ENCODE assay signal across 18 cellular contexts in the genomic region with DNA sequence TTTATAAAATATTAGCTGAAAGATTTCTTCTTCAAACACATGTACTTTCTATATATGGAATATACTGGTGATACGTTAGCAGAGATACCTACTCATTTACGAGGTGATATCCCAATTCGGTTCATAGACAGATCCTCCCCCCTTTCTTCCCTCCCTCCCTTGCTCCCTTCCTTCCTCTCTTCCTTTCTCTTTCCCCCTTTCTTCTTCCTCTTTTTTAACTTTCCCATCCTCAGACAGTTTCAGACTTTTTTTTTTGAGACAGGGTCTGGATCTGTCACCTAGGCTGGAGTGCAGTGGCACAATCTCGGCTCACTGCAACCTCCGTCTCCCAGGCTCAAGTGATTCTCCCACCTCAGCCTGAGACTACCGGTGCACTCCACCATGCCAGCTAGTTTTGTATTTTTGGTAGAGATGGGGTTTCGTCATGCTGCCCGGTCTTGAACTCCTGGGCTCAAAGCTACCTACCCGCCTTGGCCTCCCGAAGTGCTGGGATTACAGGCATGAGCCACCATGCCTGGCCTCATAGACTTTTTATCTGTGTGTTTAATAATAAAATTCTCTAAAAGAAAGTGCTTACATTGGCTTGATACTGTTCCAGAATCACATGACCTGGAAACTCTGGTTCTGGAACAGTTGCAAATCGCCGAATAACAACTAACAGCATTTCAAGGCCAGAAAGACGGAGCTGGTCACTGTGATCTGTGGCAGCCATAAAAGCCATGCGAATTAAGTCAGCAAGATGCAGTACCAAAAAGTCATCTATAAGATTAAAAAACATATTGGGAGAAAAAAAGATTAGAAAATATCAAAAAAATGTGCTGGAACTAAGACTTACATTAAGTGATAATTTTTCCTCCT.
"Had no signal": no experiment of that assay in that cellular context is flagged by ENCODE, and none has a peak within 500 bp of the region (broad histone marks: within the 10 kb centered on the region; RNA-seq: fewer than 3 reads in every experiment).

No MANE protein-coding gene starts in this region.

- H3K27me3 ChIP-seq: brain microvascular endothelial cell, colonic mucosa, neutrophil, stomach had no signal

- H3K36me3 ChIP-seq: colonic mucosa had no signal

- DNase-seq: activated CD4-positive, alpha-beta memory T cell treated with anti-CD3 and anti-CD28 coated beads, Interleukin-2, amount 10 ng/mL, durations not matched to agents 7 days and 5 days; activated CD4-positive, alpha-beta T cell treated with anti-CD3 and anti-CD28 coated beads for 48 hours; activated CD4-positive, CD25-positive, alpha-beta regulatory T cell; activated CD8-positive, alpha-beta memory T cell treated with anti-CD3 and anti-CD28 coated beads, Interleukin-2, amount 10 ng/mL, durations not matched to agents 7 days and 5 days; activated naive CD4-positive, alpha-beta T cell; activated naive CD8-positive, alpha-beta T cell treated with anti-CD3 and anti-CD28 coated beads for 36 hours; brain microvascular endothelial cell; colonic mucosa; immature natural killer cell; kidney glomerular epithelial cell; mesendoderm; retina; stimulated activated CD4-positive, alpha-beta T cell treated with anti-CD3 and anti-CD28 coated beads, Interleukin-2, amount 100 ng/mL, for 24 hours; stomach had no signal

- H3K4me3 ChIP-seq: colonic mucosa, stomach had no signal

- H3K4me1 ChIP-seq: colonic mucosa, stomach had no signal

- H3K27ac ChIP-seq: brain microvascular endothelial cell, colonic mucosa, neutrophil, stomach had no signal

- ATAC-seq: activated CD8-positive, alpha-beta memory T cell treated with anti-CD3 and anti-CD28 coated beads, Interleukin-2, amount 10 ng/mL, durations not matched to agents 7 days and 5 days; activated T-helper 17 cell treated with anti-CD3 and anti-CD28 coated beads, Interleukin-2, amount 50 U/mL, for 72 hours; esophagus mucosa; natural killer cell treated with Interleukin-12 subunit alpha and Interleukin-12 subunit beta and Interleukin-15 and Interleukin-18, amount 100 ng/mL, for 72 hours had no signal

- H3K9me3 ChIP-seq: colonic mucosa, neutrophil, stomach had no signal
